22 cellular contexts compared by ENCODE assay signal in genomic region chr2:163834221-163834620, GRCh38.
"Had no signal": no experiment of that assay in that cellular context is flagged by ENCODE, and none has a peak within 500 bp of the region (broad histone marks: within the 10 kb centered on the region; RNA-seq: fewer than 3 reads in every experiment).

No MANE protein-coding gene starts in this region.

- H3K4me1 ChIP-seq: heart left ventricle, pancreas, psoas muscle, thyroid gland had no signal

- H3K36me3 ChIP-seq: ascending aorta, heart left ventricle, pancreas, thyroid gland had no signal

- H3K27me3 ChIP-seq: ascending aorta, heart left ventricle, pancreas, thyroid gland had no signal

- FAIRE-seq: colon, islet of Langerhans, pancreas had no signal

- H3K9me3 ChIP-seq: ascending aorta, heart left ventricle, pancreas, psoas muscle, thyroid gland had no signal

- DNase-seq: activated CD4-positive, alpha-beta memory T cell treated with anti-CD3 and anti-CD28 coated beads, Interleukin-2, amount 10 ng/mL, durations not matched to agents 7 days and 5 days; activated CD4-positive, alpha-beta T cell treated with anti-CD3 and anti-CD28 coated beads, Interleukin-2, amount 10 ng/mL, durations not matched to agents 24 days and 14 days; activated CD8-positive, alpha-beta memory T cell treated with anti-CD3 and anti-CD28 coated beads, Interleukin-2, amount 10 ng/mL, durations not matched to agents 7 days and 5 days; activated gamma-delta T cell; activated T-cell treated with anti-CD3 and anti-CD28 coated beads for 4 hours; central memory CD4-positive, alpha-beta T cell; effector memory CD4-positive, alpha-beta T cell; heart left ventricle; left cardiac atrium; nephron progenitor cell; pancreas; psoas muscle; right cardiac atrium; stimulated activated CD4-positive, alpha-beta T cell treated with anti-CD3 and anti-CD28 coated beads, Interleukin-1b, Interleukin-23, amount 100 ng/mL, for 48 hours; substantia nigra; thyroid gland had no signal

- H3K4me3 ChIP-seq: ascending aorta, heart left ventricle, pancreas, psoas muscle, thyroid gland had no signal

- ATAC-seq: activated CD4-positive, CD25-positive, alpha-beta regulatory T cell treated with anti-CD3 and anti-CD28 coated beads, Interleukin-2, amount 50 U/mL, for 24 hours; activated CD8-positive, alpha-beta memory T cell treated with anti-CD3 and anti-CD28 coated beads, Interleukin-2, amount 10 ng/mL, durations not matched to agents 7 days and 5 days; esophagus mucosa; heart left ventricle; left cardiac atrium; pancreas; psoas muscle; right cardiac atrium had no signal

- H3K27ac ChIP-seq: ascending aorta, heart left ventricle, pancreas, psoas muscle, thyroid gland, VCaP had no signal
